20 cellular contexts compared by ENCODE assay signal in the genomic region with DNA sequence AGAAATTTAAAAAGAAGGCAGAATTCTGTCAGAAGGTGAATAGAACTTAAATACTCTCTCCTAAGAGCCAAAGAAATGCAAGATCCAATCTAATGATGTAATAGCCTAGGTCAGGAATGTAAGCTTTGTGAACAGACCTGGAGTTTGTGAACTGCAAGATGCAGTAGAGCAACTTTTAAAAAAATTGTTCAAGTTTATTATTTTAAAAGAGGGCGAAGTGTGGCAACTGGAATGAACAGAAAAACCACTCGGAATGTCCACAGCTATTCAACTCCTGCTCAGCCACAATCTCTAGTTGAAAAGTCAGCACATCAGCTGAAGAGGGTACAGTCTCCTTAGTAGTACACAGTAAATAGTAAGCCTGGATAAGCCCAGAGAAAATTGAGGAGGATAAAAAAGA.
"Had no signal": no experiment of that assay in that cellular context is flagged by ENCODE, and none has a peak within 500 bp of the region (broad histone marks: within the 10 kb centered on the region; RNA-seq: fewer than 3 reads in every experiment).

No MANE protein-coding gene starts in this region.

- H3K36me3 Mint-ChIP-seq: naive B cell, neural progenitor cell, T-cell had no signal

- H3K4me3 ChIP-seq: dorsolateral prefrontal cortex, gastroesophageal sphincter, heart right ventricle, mucosa of descending colon, neural progenitor cell, psoas muscle, smooth muscle cell, upper lobe of left lung had no signal

- H3K27me3 Mint-ChIP-seq: activated CD4-positive, alpha-beta T cell treated with anti-CD3 and anti-CD28 coated beads, Interleukin-2, amount 10 ng/mL, durations not matched to agents 24 days and 14 days; activated T-cell treated with anti-CD3 and anti-CD28 coated beads, Interleukin-2, amount 50 U/mL, for 24 hours; naive B cell; stimulated activated naive CD8-positive, alpha-beta T cell treated with anti-CD3 and anti-CD28 coated beads, Interleukin-15, amount 100 ng/mL, for 72 hours; T-cell had no signal

- H3K4me1 ChIP-seq: gastroesophageal sphincter, heart right ventricle, neural progenitor cell, psoas muscle, upper lobe of left lung had no signal

- DNase-seq: activated CD4-positive, alpha-beta T cell treated with anti-CD3 and anti-CD28 coated beads, Interleukin-2, amount 10 ng/mL, durations not matched to agents 24 days and 14 days; activated CD8-positive, alpha-beta T cell treated with anti-CD3 and anti-CD28 coated beads, Interleukin-2, amount 10 ng/mL, durations not matched to agents 7 days and 5 days; activated naive CD4-positive, alpha-beta T cell treated with anti-CD3 and anti-CD28 coated beads for 36 hours; activated T-cell treated with anti-CD3 and anti-CD28 coated beads, Interleukin-2, amount 50 U/mL, for 24 hours; aorta; dorsolateral prefrontal cortex; heart right ventricle; left ventricle myocardium superior; mucosa of descending colon; naive B cell; psoas muscle; stimulated activated CD4-positive, alpha-beta T cell treated with anti-CD3 and anti-CD28 coated beads, Interleukin-4, amount 100 ng/mL, for 1 hour; stimulated activated naive CD8-positive, alpha-beta T cell treated with anti-CD3 and anti-CD28 coated beads, Interleukin-15, amount 100 ng/mL, for 72 hours; T-cell; T-helper 9 cell; upper lobe of left lung had no signal

- H3K9me3 Mint-ChIP-seq: activated CD4-positive, alpha-beta T cell treated with anti-CD3 and anti-CD28 coated beads, Interleukin-2, amount 10 ng/mL, durations not matched to agents 24 days and 14 days; activated naive CD4-positive, alpha-beta T cell treated with anti-CD3 and anti-CD28 coated beads for 36 hours; activated T-cell treated with anti-CD3 and anti-CD28 coated beads, Interleukin-2, amount 50 U/mL, for 24 hours; neural progenitor cell had no signal

- H3K4me1 Mint-ChIP-seq: activated CD4-positive, alpha-beta T cell treated with anti-CD3 and anti-CD28 coated beads, Interleukin-2, amount 10 ng/mL, durations not matched to agents 24 days and 14 days; naive B cell; neural progenitor cell; stimulated activated naive CD8-positive, alpha-beta T cell treated with anti-CD3 and anti-CD28 coated beads, Interleukin-15, amount 100 ng/mL, for 72 hours; T-cell had no signal

- H3K27ac ChIP-seq: dorsolateral prefrontal cortex, epithelial cell of prostate, gastroesophageal sphincter, heart right ventricle, neural progenitor cell, psoas muscle, upper lobe of left lung had no signal

- H3K27me3 ChIP-seq: dorsolateral prefrontal cortex, gastroesophageal sphincter, heart right ventricle, neural progenitor cell, upper lobe of left lung had no signal

- H3K9me3 ChIP-seq: gastroesophageal sphincter, mucosa of descending colon, psoas muscle, upper lobe of left lung had no signal

- H3K36me3 ChIP-seq: gastroesophageal sphincter, heart right ventricle, neural progenitor cell, upper lobe of left lung had no signal

- H3K4me3 Mint-ChIP-seq: activated CD4-positive, alpha-beta T cell treated with anti-CD3 and anti-CD28 coated beads, Interleukin-2, amount 10 ng/mL, durations not matched to agents 24 days and 14 days; activated CD8-positive, alpha-beta T cell treated with anti-CD3 and anti-CD28 coated beads, Interleukin-2, amount 10 ng/mL, durations not matched to agents 7 days and 5 days; activated naive CD4-positive, alpha-beta T cell treated with anti-CD3 and anti-CD28 coated beads for 36 hours; activated T-cell treated with anti-CD3 and anti-CD28 coated beads, Interleukin-2, amount 50 U/mL, for 24 hours; naive B cell; neural progenitor cell; stimulated activated naive CD8-positive, alpha-beta T cell treated with anti-CD3 and anti-CD28 coated beads, Interleukin-15, amount 100 ng/mL, for 72 hours; T-cell had no signal

- H3K27ac Mint-ChIP-seq: activated CD4-positive, alpha-beta T cell treated with anti-CD3 and anti-CD28 coated beads, Interleukin-2, amount 10 ng/mL, durations not matched to agents 24 days and 14 days; activated CD8-positive, alpha-beta T cell treated with anti-CD3 and anti-CD28 coated beads, Interleukin-2, amount 10 ng/mL, durations not matched to agents 7 days and 5 days; activated naive CD4-positive, alpha-beta T cell treated with anti-CD3 and anti-CD28 coated beads for 36 hours; activated T-cell treated with anti-CD3 and anti-CD28 coated beads, Interleukin-2, amount 50 U/mL, for 24 hours; naive B cell; neural progenitor cell; stimulated activated naive CD8-positive, alpha-beta T cell treated with anti-CD3 and anti-CD28 coated beads, Interleukin-15, amount 100 ng/mL, for 72 hours; T-cell had no signal
